ENCODE assay signal across 16 cellular contexts in genomic region chr1:16924919-16925477, GRCh38. TPM values are rescaled to one million over a fixed set of nuclear protein-coding genes. Genes with fewer than 3 reads are reported as not detected.
DNase-seq lines count a peak whose midpoint lies in the region; ATAC-seq, FAIRE-seq and TF ChIP-seq lines count a peak whose summit lies in the region.
"Had no signal": no experiment of that assay in that cellular context is flagged by ENCODE, and none has a peak within 500 bp of the region (broad histone marks: within the 10 kb centered on the region; RNA-seq: fewer than 3 reads in every experiment).

No MANE protein-coding gene starts in this region.

- no peak overlapping the region for H3K14ac ChIP-seq in IMR-90 (replicated peaks; ENCODE audit: low read depth, low read length)

- no peaks in the 10 kb centered on the region for H3K27me3 ChIP-seq in BLaER1 treated with 17β-estradiol and CSF1 and Interleukin-3, amounts not matched to agents 10 nM and 100 nM
- H3K27me3 ChIP-seq in IMR-90 (ENCODE audit: control insufficient read depth, insufficient read depth, low read length) (no peaks in the 10 kb centered on the region; the same call in 1 of the 2 replicates), bronchial epithelial cell (ENCODE audit: control insufficient read depth, insufficient read depth, low read length) (no peaks in the 10 kb centered on the region), lower lobe of right lung (ENCODE audit: low read depth) (no peaks in the 10 kb centered on the region)
- H3K27me3 ChIP-seq: BE2C had no signal

- peak overlapping the region; percentile 15 for H2AFZ ChIP-seq in IMR-90 (replicated peaks; ENCODE audit: low read length, poor library complexity)

- TF ChIP-seq RAD21 in IMR-90 (IDR thresholded peaks at IDR 0.05; ENCODE audit: low read length) = no peak

- H3K4me3 ChIP-seq in BLaER1 treated with 17β-estradiol and CSF1 and Interleukin-3, amounts not matched to agents 10 nM and 100 nM = no peak overlapping the region
- no peak overlapping the region for H3K4me3 ChIP-seq in IMR-90 (ENCODE audit: insufficient read depth, low read depth, low read length)
- no peak overlapping the region for H3K4me3 ChIP-seq in bronchial epithelial cell (ENCODE audit: low read depth, low read length)
- no peak overlapping the region for H3K4me3 ChIP-seq in lower lobe of right lung

- no peaks in the 10 kb centered on the region for H3K36me3 ChIP-seq in BLaER1 treated with 17β-estradiol and CSF1 and Interleukin-3, amounts not matched to agents 10 nM and 100 nM
- H3K36me3 ChIP-seq in IMR-90 (ENCODE audit: control insufficient read depth, insufficient read depth, low read length) (no peaks in the 10 kb centered on the region), bronchial epithelial cell (ENCODE audit: control insufficient read depth, insufficient read depth, low read length) (no peaks in the 10 kb centered on the region), lower lobe of right lung (no peaks in the 10 kb centered on the region)
- H3K36me3 ChIP-seq: BE2C had no signal

- H3K9me1 ChIP-seq in IMR-90 (ENCODE audit: insufficient read depth, low read length) = peaks cover 13% of the 10 kb centered on the region; the same call in 1 of the 2 replicates

- no peak overlapping the region for H2BK5ac ChIP-seq in IMR-90 (ENCODE audit: low read depth, low read length, poor library complexity, severe bottlenecking)

- H4K5ac ChIP-seq in IMR-90 (ENCODE audit: low read depth, low read length) = no peak overlapping the region

- H4K91ac ChIP-seq in IMR-90 (ENCODE audit: insufficient read depth, low read depth, low read length) = no peak overlapping the region

- in situ Hi-C loops in IMR-90 (cut with MboI; ENCODE audit: low sequenced_read_pairs) = no loop called here

- intact Hi-C loops in IMR-90 (cut with micrococcal nuclease) = no loop called here
- intact Hi-C loops in lower lobe of right lung (cut with DNase I) = no loop called here
- intact Hi-C loops in activated naive CD4-positive, alpha-beta T cell treated with anti-CD3 and anti-CD28 coated beads for 36 hours (cut with micrococcal nuclease) = no loop called here
- intact Hi-C loops in activated CD4-positive, alpha-beta memory T cell treated with anti-CD3 and anti-CD28 coated beads for 36 hours (cut with micrococcal nuclease) = no loop called here

- POLR2A ChIA-PET in IMR-90 (lab: Charles Lee; ENCODE audit: unreplicated experiment) = no interaction called here
- POLR2A ChIA-PET in activated CD4-positive, alpha-beta memory T cell treated with anti-CD3 and anti-CD28 coated beads for 36 hours (lab: Charles Lee) = no interaction called here

- H3K23ac ChIP-seq in IMR-90 (ENCODE audit: low read depth, low read length) = no peak overlapping the region

- FAIRE-seq in bronchial epithelial cell (lab: Jason Lieb, UNC) = no peak

- peaks cover 25 to 74% (median 63%) of the 10 kb centered on the region in 10 experiments for H3K4me1 ChIP-seq in BLaER1 treated with 17β-estradiol and CSF1 and Interleukin-3, amounts not matched to agents 10 nM and 100 nM
- H3K4me1 ChIP-seq in IMR-90 (ENCODE audit: control insufficient read depth, insufficient read depth, low read length) = peaks cover 5% of the 10 kb centered on the region; the same call in 1 of the 2 replicates
- H3K4me1 ChIP-seq in lower lobe of right lung = peaks cover 6% of the 10 kb centered on the region
- H3K4me1 ChIP-seq: BE2C had no signal

- H3K4me1 Mint-ChIP-seq in activated naive CD4-positive, alpha-beta T cell treated with anti-CD3 and anti-CD28 coated beads for 36 hours (ENCODE audit: low read depth) = peaks cover 18% of the 10 kb centered on the region
- peaks cover 16% of the 10 kb centered on the region for H3K4me1 Mint-ChIP-seq in activated CD4-positive, alpha-beta memory T cell treated with anti-CD3 and anti-CD28 coated beads for 36 hours (ENCODE audit: low read depth)

- no peaks in the 10 kb centered on the region for H3K36me3 Mint-ChIP-seq in activated naive CD4-positive, alpha-beta T cell treated with anti-CD3 and anti-CD28 coated beads for 36 hours (ENCODE audit: low read depth)
- H3K36me3 Mint-ChIP-seq in activated CD4-positive, alpha-beta memory T cell treated with anti-CD3 and anti-CD28 coated beads for 36 hours = no peaks in the 10 kb centered on the region

- H3K56ac ChIP-seq in IMR-90 (ENCODE audit: extremely low read depth, insufficient read depth, low read length) = no peak overlapping the region

- WGBS in IMR-90 (ENCODE audit: extremely low coverage in 2 of 2, insufficient read length in 1 of 2), 2 experiments = 83% methylated on average over 12 of the region's 13 CpGs; no CpG with 5 or more reads in 1 of the 2 experiments

- H3K79me1 ChIP-seq in IMR-90 (ENCODE audit: low read depth in 1 of 2, low read length in 2 of 2) = peaks cover 0 to 5% of the 10 kb centered on the region in 2 experiments; a peak in 1 of 4 replicates

- H3K9me3 Mint-ChIP-seq in activated naive CD4-positive, alpha-beta T cell treated with anti-CD3 and anti-CD28 coated beads for 36 hours = no peaks in the 10 kb centered on the region
- H3K9me3 Mint-ChIP-seq in activated CD4-positive, alpha-beta memory T cell treated with anti-CD3 and anti-CD28 coated beads for 36 hours = no peaks in the 10 kb centered on the region

- H2AK5ac ChIP-seq in IMR-90 (ENCODE audit: low read depth, low read length) = no peak overlapping the region

- DNase-seq in IMR-90 (no peak), bronchial epithelial cell (ENCODE audit: low read depth) (no peak), lower lobe of right lung (peak; percentile 29), RPMI8226 (no peak), RKO (ENCODE audit: low spot score) (no peak)
- no peak for DNase-seq in activated naive CD4-positive, alpha-beta T cell treated with anti-CD3 and anti-CD28 coated beads for 36 hours
- no peak for DNase-seq in activated CD4-positive, alpha-beta memory T cell treated with anti-CD3 and anti-CD28 coated beads for 36 hours
- DNase-seq: activated CD4-positive, alpha-beta T cell treated with anti-CD3 and anti-CD28 coated beads for 4 hours; BE2C; central memory CD4-positive, alpha-beta T cell; erythroblast; Kasumi-1; NCI-H2029 treated with DMSO at 0.1 percent for 48 hours; stimulated activated CD4-positive, alpha-beta T cell treated with anti-CD3 and anti-CD28 coated beads, Interleukin-4, amount 100 ng/mL, for 24 hours had no signal

- H2AK9ac ChIP-seq in IMR-90 (replicated peaks; ENCODE audit: low read depth, low read length, poor library complexity) = peak overlapping the region; percentile 38

- TF ChIP-seq CTCF in IMR-90 (conservative IDR thresholded peaks at IDR 0.05; ENCODE audit: low read depth, low read length) (peak; percentile 15; the same call in 1 of the 2 replicates), bronchial epithelial cell (IDR thresholded peaks at IDR 0.05; ENCODE audit: insufficient read depth, low read length, severe bottlenecking) (peak; percentile 46), lower lobe of right lung (IDR thresholded peaks at IDR 0.05) (no peak)

- dilution Hi-C loops in IMR-90 (cut with HindIII; ENCODE audit: low sequenced_read_pairs, unreplicated experiment) = no loop called here

- H3K4me2 ChIP-seq in BLaER1 treated with 17β-estradiol and CSF1 and Interleukin-3, amounts not matched to agents 10 nM and 100 nM = peak overlapping the region in 9 of 11 experiments; percentile 28 to 65 (median 35); a peak in 15 of 22 replicates
- no peak overlapping the region for H3K4me2 ChIP-seq in IMR-90 (ENCODE audit: low read depth, low read length)

- H4K20me1 ChIP-seq in BLaER1 treated with 17β-estradiol and CSF1 and Interleukin-3, amounts not matched to agents 10 nM and 100 nM = peaks cover 0 to 63% (median 7%) of the 10 kb centered on the region in 11 experiments; a peak in 11 of 22 replicates
- no peaks in the 10 kb centered on the region; the same call in 1 of the 2 replicates for H4K20me1 ChIP-seq in IMR-90 (ENCODE audit: insufficient read depth, low read length)

- H3K4ac ChIP-seq in IMR-90 (ENCODE audit: low read depth, low read length) = no peak overlapping the region

- no peak overlapping the region for H2BK20ac ChIP-seq in IMR-90 (ENCODE audit: low read depth, low read length)

- H3K27ac Mint-ChIP-seq in activated naive CD4-positive, alpha-beta T cell treated with anti-CD3 and anti-CD28 coated beads for 36 hours = no peak overlapping the region
- no peak overlapping the region for H3K27ac Mint-ChIP-seq in activated CD4-positive, alpha-beta memory T cell treated with anti-CD3 and anti-CD28 coated beads for 36 hours

- CTCF ChIA-PET in IMR-90 (lab: Yijun Ruan, JAX) = no interaction called here
- CTCF ChIA-PET in activated naive CD4-positive, alpha-beta T cell treated with anti-CD3 and anti-CD28 coated beads for 36 hours (lab: Charles Lee) = no interaction called here
- CTCF ChIA-PET in activated CD4-positive, alpha-beta memory T cell treated with anti-CD3 and anti-CD28 coated beads for 36 hours (lab: Charles Lee) = no interaction called here

- no TSS peak for BruUV-seq in IMR-90 (replicated peaks; lab: Mats Ljungman, UMichigan)

- no peak overlapping the region for H2BK15ac ChIP-seq in IMR-90 (ENCODE audit: low read depth, low read length)

- H2BK120ac ChIP-seq in IMR-90 (ENCODE audit: low read depth, low read length) = no peak overlapping the region

- TF ChIP-seq POLR2A in IMR-90 (IDR thresholded peaks at IDR 0.05; ENCODE audit: low read depth, low read length) = no peak

- peak overlapping the region in 2 of 11 experiments; percentile 3 to 14; a peak in 3 of 22 replicates for H3K9ac ChIP-seq in BLaER1 treated with 17β-estradiol and CSF1 and Interleukin-3, amounts not matched to agents 10 nM and 100 nM
- H3K9ac ChIP-seq in IMR-90 (ENCODE audit: low read depth, low read length) = no peak overlapping the region

- no peaks in the 10 kb centered on the region for H3K9me3 ChIP-seq in BLaER1 treated with 17β-estradiol and CSF1 and Interleukin-3, amounts not matched to agents 10 nM and 100 nM (replicated peaks in 1 of 11)
- H3K9me3 ChIP-seq in IMR-90 (ENCODE audit: control insufficient read depth, insufficient read depth, low read length) (no peaks in the 10 kb centered on the region), lower lobe of right lung (no peaks in the 10 kb centered on the region)
- H3K9me3 ChIP-seq: BE2C had no signal

- H3K4me3 Mint-ChIP-seq in activated naive CD4-positive, alpha-beta T cell treated with anti-CD3 and anti-CD28 coated beads for 36 hours = no peak overlapping the region
- H3K4me3 Mint-ChIP-seq in activated CD4-positive, alpha-beta memory T cell treated with anti-CD3 and anti-CD28 coated beads for 36 hours = no peak overlapping the region

- H3K18ac ChIP-seq in IMR-90 (ENCODE audit: low read depth, low read length) = no peak overlapping the region

- no peak overlapping the region for H3K27ac ChIP-seq in BLaER1 treated with 17β-estradiol and CSF1 and Interleukin-3, amounts not matched to agents 10 nM and 100 nM
- H3K27ac ChIP-seq in IMR-90 (ENCODE audit: insufficient read depth, low read length) = no peak overlapping the region
- H3K27ac ChIP-seq in lower lobe of right lung = no peak overlapping the region

- H3K27me3 Mint-ChIP-seq in activated naive CD4-positive, alpha-beta T cell treated with anti-CD3 and anti-CD28 coated beads for 36 hours (ENCODE audit: low read depth) = no peaks in the 10 kb centered on the region
- H3K27me3 Mint-ChIP-seq in activated CD4-positive, alpha-beta memory T cell treated with anti-CD3 and anti-CD28 coated beads for 36 hours = no peaks in the 10 kb centered on the region

- no peak overlapping the region for H4K8ac ChIP-seq in IMR-90 (ENCODE audit: low read depth in 2 of 2, low read length in 2 of 2)

- ATAC-seq in IMR-90 (ENCODE audit: low read depth) (0 out of 2 replicates have a peak, but pooled peaks have one; percentile 19), lower lobe of right lung (no peak)

RNA-seq across cellular contexts. Expression of gene CROCC, which starts 3.3 kb away (rescaled TPM):
- 7.2 and 7.5 TPM in 2 replicates for total RNA-seq in IMR-90 (2012; rRNA removed)
- polyA plus RNA-seq in IMR-90 (2012; rRNA removed) = 13.7 and 14.7 TPM in 2 replicates
- polyA plus RNA-seq in IMR-90 (2012; cell fraction: cytosol; rRNA removed) = 10.7 and 12.9 TPM in 2 replicates
- 82.9 and 147 TPM in 2 replicates for polyA plus RNA-seq in IMR-90 (2012; cell fraction: nucleus; rRNA removed; ENCODE audit: low replicate concordance)
- 16.4 and 20.3 TPM in 2 replicates for total RNA-seq in bronchial epithelial cell
- total RNA-seq in lower lobe of right lung = 21.0 TPM
- 10 to 100 TPM; 15.5 to 15.7 TPM for total RNA-seq in activated naive CD4-positive, alpha-beta T cell treated with anti-CD3 and anti-CD28 coated beads for 36 hours
- total RNA-seq in activated CD4-positive, alpha-beta memory T cell treated with anti-CD3 and anti-CD28 coated beads for 36 hours = 10 to 100 TPM; 15.9 to 18.7 TPM

RNA-seq across cellular contexts. Expression of gene RNU1-2, which starts 29.2 kb away (rescaled TPM):
- under 0.01 TPM in 2 replicates for total RNA-seq in IMR-90 (2012; rRNA removed)
- not detected in 2 replicates for polyA plus RNA-seq in IMR-90 (2012; rRNA removed)
- not detected in 2 replicates for polyA plus RNA-seq in IMR-90 (2012; cell fraction: cytosol; rRNA removed)
- not detected in 2 replicates for polyA plus RNA-seq in IMR-90 (2012; cell fraction: nucleus; rRNA removed; ENCODE audit: low replicate concordance)
- total RNA-seq in bronchial epithelial cell = 2,323 and 5,262 TPM in 2 replicates
- 6,803 TPM for total RNA-seq in lower lobe of right lung
- total RNA-seq in activated naive CD4-positive, alpha-beta T cell treated with anti-CD3 and anti-CD28 coated beads for 36 hours = 1,000 to 10,000 TPM; 1,341 to 1,386 TPM
- 1,000 to 10,000 TPM; 1,390 to 1,409 TPM for total RNA-seq in activated CD4-positive, alpha-beta memory T cell treated with anti-CD3 and anti-CD28 coated beads for 36 hours

RNA-seq across cellular contexts. Expression of gene MFAP2, which starts 55.4 kb away (rescaled TPM):
- total RNA-seq in IMR-90 (2012; rRNA removed) = 2.5 and 3.9 TPM in 2 replicates
- polyA plus RNA-seq in IMR-90 (2012; rRNA removed) = 13.9 and 14.6 TPM in 2 replicates
- 14.5 and 21.7 TPM in 2 replicates for polyA plus RNA-seq in IMR-90 (2012; cell fraction: cytosol; rRNA removed)
- 17.6 and 36.8 TPM in 2 replicates for polyA plus RNA-seq in IMR-90 (2012; cell fraction: nucleus; rRNA removed; ENCODE audit: low replicate concordance)
- total RNA-seq in bronchial epithelial cell = 7.9 and 23.3 TPM in 2 replicates
- total RNA-seq in lower lobe of right lung = 11.9 TPM
- not detected for total RNA-seq in activated naive CD4-positive, alpha-beta T cell treated with anti-CD3 and anti-CD28 coated beads for 36 hours
- not detected for total RNA-seq in activated CD4-positive, alpha-beta memory T cell treated with anti-CD3 and anti-CD28 coated beads for 36 hours
- total RNA-seq: mononuclear cell had no signal

Comparison
In these comparisons a context has a peak if more than half of its experiments do, and no peak if none do; other contexts are left out.
1. RNA of gene RNU1-2, which starts 29.2 kb away (total RNA-seq): 6,803 TPM in lower lobe of right lung (single experiment), 2,323 to 5,262 TPM in bronchial epithelial cell, 1,390 to 1,409 TPM in activated CD4-positive, alpha-beta memory T cell treated with anti-CD3 and anti-CD28 coated beads for 36 hours and 1,341 to 1,386 TPM in activated naive CD4-positive, alpha-beta T cell treated with anti-CD3 and anti-CD28 coated beads for 36 hours; under 0.01 TPM in IMR-90; every median in the first group is over 1,000 times any median in the second.